20 cellular contexts compared by ENCODE assay signal in genomic region chr9:126456802-126457547, GRCh38.
DNase-seq lines count a peak whose midpoint lies in the region; ATAC-seq, FAIRE-seq and TF ChIP-seq lines count a peak whose summit lies in the region.
"Had no signal": no experiment of that assay in that cellular context is flagged by ENCODE, and none has a peak within 500 bp of the region (broad histone marks: within the 10 kb centered on the region; RNA-seq: fewer than 3 reads in every experiment).

No MANE protein-coding gene starts in this region.

- no peaks in the 10 kb centered on the region for H3K27me3 Mint-ChIP-seq in activated CD8-positive, alpha-beta memory T cell treated with anti-CD3 and anti-CD28 coated beads, Interleukin-2, amount 10 ng/mL, durations not matched to agents 7 days and 5 days

- H3K36me3 Mint-ChIP-seq in activated CD8-positive, alpha-beta memory T cell treated with anti-CD3 and anti-CD28 coated beads, Interleukin-2, amount 10 ng/mL, durations not matched to agents 7 days and 5 days, result peaks cover 9% of the 10 kb centered on the region
- peaks cover 13% of the 10 kb centered on the region for H3K36me3 Mint-ChIP-seq in stimulated activated effector memory CD8-positive, alpha-beta T cell treated with anti-CD3 and anti-CD28 coated beads, Interleukin-12 subunit alpha, Interleukin-12 subunit beta, amount 100 ng/mL, for 72 hours

- WGBS in pancreas, 2 donors, result 92 to 93% methylated on average over 16 of the region's 16 CpGs

- no peaks in the 10 kb centered on the region for H3K9me3 ChIP-seq in pancreas

- no peak overlapping the region for H3K4me3 Mint-ChIP-seq in activated CD8-positive, alpha-beta memory T cell treated with anti-CD3 and anti-CD28 coated beads, Interleukin-2, amount 10 ng/mL, durations not matched to agents 7 days and 5 days
- no peak overlapping the region for H3K4me3 Mint-ChIP-seq in stimulated activated effector memory CD8-positive, alpha-beta T cell treated with anti-CD3 and anti-CD28 coated beads, Interleukin-12 subunit alpha, Interleukin-12 subunit beta, amount 100 ng/mL, for 72 hours
- H3K4me3 Mint-ChIP-seq: HFFc6 had no signal

- DNase-seq in activated CD8-positive, alpha-beta memory T cell treated with anti-CD3 and anti-CD28 coated beads, Interleukin-2, amount 10 ng/mL, durations not matched to agents 7 days and 5 days, result no peak
- DNase-seq in ecto neural progenitor cell (ENCODE audit: low spot score) (peak; percentile 26), mesenteric fat pad (ENCODE audit: low spot score) (peak; percentile 41), NCI-H82 treated with DMSO at 0.1 percent for 48 hours (lab: John Stamatoyannopoulos, UW; ENCODE audit: unreplicated experiment) (no peak), DMS53 (lab: John Stamatoyannopoulos, UW) (no peak), pancreas (no peak)
- no peak for DNase-seq in stimulated activated effector memory CD8-positive, alpha-beta T cell treated with anti-CD3 and anti-CD28 coated beads, Interleukin-12 subunit alpha, Interleukin-12 subunit beta, amount 100 ng/mL, for 72 hours (ENCODE audit: low spot score in 2 of 2)
- DNase-seq: ACHN, DMS79 treated with DMSO at 0.1 percent for 48 hours, HFFc6, IMR-90, NCI-H1417 treated with DMSO at 0.1 percent for 48 hours, NCI-H187 treated with DMSO at 0.1 percent for 48 hours, NCI-H2227 treated with DMSO at 0.1 percent for 48 hours, NCI-H510A treated with DMSO at 0.1 percent for 48 hours, NCI-H774, SHP77 had no signal

- no peaks in the 10 kb centered on the region for H3K27me3 ChIP-seq in pancreas

- peak overlapping the region; percentile 20 for H3K27ac Mint-ChIP-seq in activated CD8-positive, alpha-beta memory T cell treated with anti-CD3 and anti-CD28 coated beads, Interleukin-2, amount 10 ng/mL, durations not matched to agents 7 days and 5 days
- peak overlapping the region; percentile 29 for H3K27ac Mint-ChIP-seq in stimulated activated effector memory CD8-positive, alpha-beta T cell treated with anti-CD3 and anti-CD28 coated beads, Interleukin-12 subunit alpha, Interleukin-12 subunit beta, amount 100 ng/mL, for 72 hours
- H3K27ac Mint-ChIP-seq: HFFc6 had no signal

- H3K27ac ChIP-seq in pancreas, result no peak overlapping the region
- H3K27ac ChIP-seq: C4-2B had no signal

- H3K4me3 ChIP-seq in pancreas, result no peak overlapping the region

- peaks cover 18% of the 10 kb centered on the region for H3K4me1 Mint-ChIP-seq in activated CD8-positive, alpha-beta memory T cell treated with anti-CD3 and anti-CD28 coated beads, Interleukin-2, amount 10 ng/mL, durations not matched to agents 7 days and 5 days
- peaks cover 31% of the 10 kb centered on the region for H3K4me1 Mint-ChIP-seq in stimulated activated effector memory CD8-positive, alpha-beta T cell treated with anti-CD3 and anti-CD28 coated beads, Interleukin-12 subunit alpha, Interleukin-12 subunit beta, amount 100 ng/mL, for 72 hours

- TF ChIP-seq CTCF in pancreas (IDR thresholded peaks at IDR 0.05), result no peak

- H3K36me3 ChIP-seq in pancreas, result no peaks in the 10 kb centered on the region

- no peaks in the 10 kb centered on the region for H3K9me3 Mint-ChIP-seq in activated CD8-positive, alpha-beta memory T cell treated with anti-CD3 and anti-CD28 coated beads, Interleukin-2, amount 10 ng/mL, durations not matched to agents 7 days and 5 days (ENCODE audit: low read depth)
- H3K9me3 Mint-ChIP-seq in stimulated activated effector memory CD8-positive, alpha-beta T cell treated with anti-CD3 and anti-CD28 coated beads, Interleukin-12 subunit alpha, Interleukin-12 subunit beta, amount 100 ng/mL, for 72 hours, result no peaks in the 10 kb centered on the region
- H3K9me3 Mint-ChIP-seq: HFFc6 had no signal

- CTCF ChIA-PET in activated CD8-positive, alpha-beta memory T cell treated with anti-CD3 and anti-CD28 coated beads, Interleukin-2, amount 10 ng/mL, durations not matched to agents 7 days and 5 days (lab: Charles Lee), result interaction anchor here (0.9 to 1.0 kb wide), 2 partner anchors 34 to 42 kb away, joined by 3 read pairs; no protein-coding TSS in a partner anchor

- ATAC-seq in activated CD8-positive, alpha-beta memory T cell treated with anti-CD3 and anti-CD28 coated beads, Interleukin-2, amount 10 ng/mL, durations not matched to agents 7 days and 5 days, result no peak
- no peak for ATAC-seq in stimulated activated effector memory CD8-positive, alpha-beta T cell treated with anti-CD3 and anti-CD28 coated beads, Interleukin-12 subunit alpha, Interleukin-12 subunit beta, amount 100 ng/mL, for 72 hours
- no peak for ATAC-seq in pancreas

- H3K4me1 ChIP-seq in pancreas, result no peaks in the 10 kb centered on the region

- intact Hi-C loops in pancreas (cut with DNase I), result no loop called here

- FAIRE-seq in pancreas (lab: Jason Lieb, UNC), result no peak
- FAIRE-seq: H54, HTR-8/SVneo had no signal

Comparison
In these comparisons a context has a peak if more than half of its experiments do, and no peak if none do; other contexts are left out.
1. DNase-seq: peak in ecto neural progenitor cell (single experiment) and mesenteric fat pad (single experiment); none in activated CD8-positive, alpha-beta memory T cell treated with anti-CD3 and anti-CD28 coated beads, Interleukin-2, amount 10 ng/mL, durations not matched to agents 7 days and 5 days (single experiment), stimulated activated effector memory CD8-positive, alpha-beta T cell treated with anti-CD3 and anti-CD28 coated beads, Interleukin-12 subunit alpha, Interleukin-12 subunit beta, amount 100 ng/mL, for 72 hours (0 of 2), NCI-H82 treated with DMSO at 0.1 percent for 48 hours (single experiment), DMS53 (single experiment) and pancreas (0 of 6).